In the genomic region with DNA sequence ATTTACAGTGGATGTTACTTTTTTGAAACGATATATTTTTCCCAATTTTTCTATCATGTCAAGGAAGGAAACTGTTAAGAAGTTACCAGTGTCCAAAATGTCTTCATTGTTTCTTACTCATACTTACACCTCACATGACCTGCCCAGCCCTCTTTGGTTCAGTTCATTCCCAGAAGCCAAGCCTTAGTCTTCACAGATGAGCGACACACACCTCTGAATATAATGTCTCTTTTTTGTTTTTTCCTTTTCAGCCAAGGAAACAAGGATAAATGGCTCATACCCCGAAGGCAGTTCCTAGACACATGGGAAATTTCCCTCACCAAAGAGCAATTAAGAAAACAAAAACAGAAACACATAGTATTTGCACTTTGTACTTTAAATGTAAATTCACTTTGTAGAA, we compare ENCODE assay signal across 23 cellular contexts.
A peak's percentile ranks its signal among the peaks of the same experiment; 100 is the strongest.
DNase-seq lines count a peak whose midpoint lies in the region; ATAC-seq, FAIRE-seq and TF ChIP-seq lines count a peak whose summit lies in the region.
"Had no signal": no experiment of that assay in that cellular context is flagged by ENCODE, and none has a peak within 500 bp of the region (broad histone marks: within the 10 kb centered on the region; RNA-seq: fewer than 3 reads in every experiment).

No MANE protein-coding gene starts in this region.

- no peaks in the 10 kb centered on the region for H3K36me3 Mint-ChIP-seq in type B pancreatic cell
- H3K36me3 Mint-ChIP-seq: CD4-positive, CD25-positive, alpha-beta regulatory T cell had no signal

- peaks cover 44% of the 10 kb centered on the region for H3K4me1 Mint-ChIP-seq in type B pancreatic cell (ENCODE audit: unreplicated experiment)
- H3K4me1 Mint-ChIP-seq: CD4-positive, CD25-positive, alpha-beta regulatory T cell had no signal

- H3K9ac ChIP-seq in kidney (ENCODE audit: low read length in 2 of 2): no peak overlapping the region
- H3K9ac ChIP-seq: KMS-11 had no signal

- H3K27me3 Mint-ChIP-seq in type B pancreatic cell: peaks cover 3% of the 10 kb centered on the region
- H3K27me3 Mint-ChIP-seq: CD4-positive, CD25-positive, alpha-beta regulatory T cell had no signal

- TF ChIP-seq CTCF in epithelial cell of proximal tubule (conservative IDR thresholded peaks at IDR 0.05; ENCODE audit: low read depth, low read length) (no peak), mucosa of descending colon (IDR thresholded peaks at IDR 0.05) (no peak), type B pancreatic cell (conservative IDR thresholded peaks at IDR 0.05) (no peak), kidney (IDR thresholded peaks at IDR 0.05; ENCODE audit: borderline replicate concordance, extremely low read depth, insufficient read depth) (no peak)

- H3K36me3 ChIP-seq in mucosa of descending colon (ENCODE audit: low read depth) (no peaks in the 10 kb centered on the region), kidney (ENCODE audit: control insufficient read depth in 1 of 2, insufficient read depth in 2 of 2, low read length in 2 of 2) (no peaks in the 10 kb centered on the region)
- H3K36me3 ChIP-seq: HAP-1, SJCRH30 had no signal

- intact Hi-C loops in mucosa of descending colon (cut with DNase I, micrococcal nuclease) (no loop called here), kidney (cut with DNase I) (no loop called here)

- H3K9me3 ChIP-seq in mucosa of descending colon: no peaks in the 10 kb centered on the region
- no peaks in the 10 kb centered on the region for H3K9me3 ChIP-seq in kidney (ENCODE audit: control insufficient read depth in 1 of 2, low read length in 2 of 2)
- H3K9me3 ChIP-seq: HAP-1, SJCRH30 had no signal

- no peak overlapping the region for H3K27ac ChIP-seq in kidney (ENCODE audit: low read depth in 2 of 2, low read length in 2 of 2)
- H3K27ac ChIP-seq: KMS-11, SJCRH30 had no signal

- peak; percentile 8 for DNase-seq in NCI-H69 (lab: John Stamatoyannopoulos, UW)
- DNase-seq in epithelial cell of proximal tubule (ENCODE audit: low read depth): peak; percentile 27
- no peak for DNase-seq in mucosa of descending colon
- DNase-seq in type B pancreatic cell (ENCODE audit: extremely low spot score, unreplicated experiment): no peak
- no peak for DNase-seq in activated T-cell treated with anti-CD3 and anti-CD28 coated beads, Interleukin-2, amount 50 U/mL, for 1 hour
- no peak for DNase-seq in kidney
- DNase-seq: CD4-positive, CD25-positive, alpha-beta regulatory T cell; DND-41; IMR-90; MV-4-11; NCI-H1105 treated with DMSO at 0.1 percent for 48 hours; NCI-H1694; NCI-H2081; NCI-H2171; NCI-H345; NCI-H524; NCI-H82; SJCRH30 had no signal

- peak overlapping the region; percentile 18 for H3K4me3 Mint-ChIP-seq in type B pancreatic cell
- H3K4me3 Mint-ChIP-seq: CD4-positive, CD25-positive, alpha-beta regulatory T cell had no signal

- H3K4me1 ChIP-seq in mucosa of descending colon (ENCODE audit: low read depth): no peaks in the 10 kb centered on the region
- H3K4me1 ChIP-seq in kidney (ENCODE audit: control insufficient read depth in 1 of 2, insufficient read depth in 1 of 2, low read depth in 1 of 2, low read length in 2 of 2): no peaks in the 10 kb centered on the region
- H3K4me1 ChIP-seq: SJCRH30 had no signal

- ATAC-seq in mucosa of descending colon (peak; percentile 44), HG03108 (IDR thresholded peaks at IDR 0.05; ENCODE audit: unreplicated experiment) (no peak)
- ATAC-seq: GM12878, Panc1 had no signal

- no peak overlapping the region for H3K4me3 ChIP-seq in epithelial cell of proximal tubule (ENCODE audit: low read depth, low read length)
- H3K4me3 ChIP-seq in mucosa of descending colon: no peak overlapping the region
- H3K4me3 ChIP-seq in kidney (ENCODE audit: low read length in 2 of 2): no peak overlapping the region
- H3K4me3 ChIP-seq: GM12878, HAP-1, SJCRH30 had no signal

- peak overlapping the region; percentile 75 for H3K27ac Mint-ChIP-seq in type B pancreatic cell
- H3K27ac Mint-ChIP-seq: CD4-positive, CD25-positive, alpha-beta regulatory T cell had no signal

- no peak for FAIRE-seq in kidney (lab: Jason Lieb, UNC)
- FAIRE-seq: GM12878 had no signal

- H3K9me3 Mint-ChIP-seq in type B pancreatic cell: no peaks in the 10 kb centered on the region
- H3K9me3 Mint-ChIP-seq: CD4-positive, CD25-positive, alpha-beta regulatory T cell had no signal

Comparison
In these comparisons a context has a peak if more than half of its experiments do, and no peak if none do; other contexts are left out.
1. DNase-seq: peak in NCI-H69 (single experiment) and epithelial cell of proximal tubule (single experiment); none in mucosa of descending colon (0 of 3), type B pancreatic cell (single experiment), activated T-cell treated with anti-CD3 and anti-CD28 coated beads, Interleukin-2, amount 50 U/mL, for 1 hour (single experiment) and kidney (single experiment).